In the genomic region with DNA sequence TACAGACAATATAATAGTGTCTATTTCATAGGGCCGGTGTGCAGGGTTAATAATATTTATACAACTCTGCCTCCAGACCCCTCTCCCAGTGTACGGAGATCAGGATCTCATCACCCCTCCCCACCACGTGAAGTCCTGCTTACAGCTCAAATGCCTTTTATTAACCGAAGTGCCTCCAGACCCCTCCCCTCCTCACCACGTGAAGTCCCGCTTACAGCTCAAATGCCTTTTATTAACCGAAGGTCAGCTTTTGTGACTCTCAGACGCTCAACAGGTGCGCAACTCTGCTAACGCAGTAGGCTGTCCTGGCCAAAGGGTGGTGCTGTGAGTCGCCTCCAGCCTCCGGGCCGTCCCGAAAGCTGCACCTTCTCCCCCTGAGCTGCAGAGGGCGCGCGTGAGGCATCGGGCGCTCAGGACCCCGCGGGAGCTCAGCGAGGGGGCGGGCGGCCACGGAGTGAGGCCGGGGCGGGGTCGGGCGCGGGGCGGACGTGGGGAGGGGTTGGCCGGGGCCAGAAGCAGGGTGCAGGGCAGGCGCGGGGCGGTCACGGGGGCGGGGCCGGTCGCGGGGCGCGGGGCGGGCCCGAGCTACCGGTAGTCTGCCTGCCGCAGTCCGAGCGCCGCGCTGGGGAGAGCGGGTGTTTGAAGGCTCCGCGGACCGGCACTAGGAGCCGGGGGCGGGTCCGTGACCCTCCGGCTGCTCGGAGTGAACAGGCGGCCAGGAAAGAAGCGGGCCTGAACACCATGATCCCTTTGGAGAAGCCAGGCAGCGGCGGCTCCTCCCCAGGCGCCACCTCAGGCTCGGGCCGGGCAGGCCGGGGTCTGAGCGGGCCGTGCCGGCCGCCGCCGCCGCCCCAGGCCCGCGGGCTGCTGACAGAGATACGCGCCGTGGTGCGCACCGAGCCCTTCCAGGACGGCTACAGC, we compare ENCODE assay signal across 8 cellular contexts. TPM values are rescaled to one million over a fixed set of nuclear protein-coding genes. Genes with fewer than 3 reads are reported as not detected.
A peak's percentile ranks its signal among the peaks of the same experiment; 100 is the strongest.
DNase-seq lines count a peak whose midpoint lies in the region; ATAC-seq and TF ChIP-seq lines count a peak whose summit lies in the region.

A gene (plus strand): TSS at position 606 of the 921 bp plus-strand sequence. CDS start 136 bp downstream, at position 742.

- H3K27me3 ChIP-seq in GM23338 (ENCODE audit: insufficient read depth) (peaks cover 10% of the 10 kb centered on the region), RWPE2 (ENCODE audit: insufficient read depth, poor library complexity, severe bottlenecking) (no peaks in the 10 kb centered on the region), stomach (peaks cover 0 to 9% (median 0%) of the 10 kb centered on the region in 3 donors)

- peaks cover 7% of the 10 kb centered on the region for H3K9me2 ChIP-seq in GM23338 (ENCODE audit: insufficient read depth)

- 0 out of 2 replicates have a peak within 1 kb of the TSS, but pooled peaks have one; percentile 9 for H2AFZ ChIP-seq in GM23338

- H3F3A ChIP-seq in GM23338 (replicated peaks; ENCODE audit: low read depth): no peaks in the 10 kb centered on the region

- peaks cover 35% of the 10 kb centered on the region for H3K79me2 ChIP-seq in GM23338 (replicated peaks; ENCODE audit: insufficient read depth)

- intact Hi-C loops in stomach (cut with DNase I; ENCODE audit: low total_unique reads): loop anchor here (5.0 to 10.0 kb wide), 2 partner anchors 115 to 252 kb away; no protein-coding TSS in a partner anchor

- ATAC-seq in GM23338: peak; percentile 84
- ATAC-seq in RWPE2 (ENCODE audit: low read depth): peak; percentile 63

- no peak for TF ChIP-seq EP300 in stomach (IDR thresholded peaks at IDR 0.05)

- no peaks in the 10 kb centered on the region for H3K9me3 ChIP-seq in RWPE2 (ENCODE audit: severe bottlenecking)
- H3K9me3 ChIP-seq in stomach: no peaks in the 10 kb centered on the region

- peak within 1 kb of the TSS; percentile 88 for H3K4me2 ChIP-seq in GM23338

- H3K4me1 ChIP-seq in GM23338 (ENCODE audit: insufficient read depth) (peaks cover 10% of the 10 kb centered on the region), RWPE2 (ENCODE audit: insufficient read depth, poor library complexity, severe bottlenecking) (peaks cover 19% of the 10 kb centered on the region), stomach (peaks cover 17 to 41% (median 30%) of the 10 kb centered on the region in 4 donors)

- no peak for TF ChIP-seq POLR2A in stomach (IDR thresholded peaks at IDR 0.05)

- H3K4me1 Mint-ChIP-seq in GM23338 (peaks cover 32% of the 10 kb centered on the region), nephron progenitor cell (peaks cover 18% of the 10 kb centered on the region)

- H3K36me3 ChIP-seq in GM23338 (ENCODE audit: insufficient read depth) (no peaks in the 10 kb centered on the region), RWPE2 (ENCODE audit: low read depth) (peaks cover 31% of the 10 kb centered on the region), stomach (no peaks in the 10 kb centered on the region)

- H3K9me3 Mint-ChIP-seq in GM23338 (0 out of 3 replicates have a peak, but pooled peaks cover 3% of the 10 kb centered on the region), nephron progenitor cell (peaks cover 8% of the 10 kb centered on the region)

- WGBS in stomach, 5 donors: 1 to 2% (median 1%) methylated on average over 18 to 83 of the region's 83 CpGs

- peak within 1 kb of the TSS; percentile 91 for H3K4me3 Mint-ChIP-seq in GM23338
- peak within 1 kb of the TSS; percentile 98 for H3K4me3 Mint-ChIP-seq in nephron progenitor cell

- TF ChIP-seq CTCF in GM23338 (conservative IDR thresholded peaks at IDR 0.05; ENCODE audit: low read depth in 2 of 2) (peak; percentile 81 to 100), RWPE2 (IDR thresholded peaks at IDR 0.05; ENCODE audit: poor library complexity, severe bottlenecking) (peak; percentile 99), nephron progenitor cell (IDR thresholded peaks at IDR 0.05) (peak; percentile 86), stomach (IDR thresholded peaks at IDR 0.05) (peak in 5 of 7 experiments; percentile 99 to 100 (median 100))

- H3K27ac ChIP-seq in GM23338 (ENCODE audit: low read depth) (no peak within 1 kb of the TSS), RWPE2 (ENCODE audit: poor library complexity, severe bottlenecking) (peak within 1 kb of the TSS; percentile 84), stomach (peak within 1 kb of the TSS; percentile 92 to 99 (median 96))

- no peak within 1 kb of the TSS for H3K27ac Mint-ChIP-seq in GM23338
- H3K27ac Mint-ChIP-seq in nephron progenitor cell: peak within 1 kb of the TSS; percentile 91

- H3K27me3 Mint-ChIP-seq in GM23338 (ENCODE audit: insufficient read depth, low read depth, poor library complexity) (peaks cover 13% of the 10 kb centered on the region), nephron progenitor cell (ENCODE audit: low read depth, poor library complexity) (peaks cover 36% of the 10 kb centered on the region)

- H4K20me1 ChIP-seq in GM23338 (replicated peaks; ENCODE audit: insufficient read depth): peaks cover 3% of the 10 kb centered on the region; the same call in 1 of the 2 replicates

- DNase-seq in EL (peak; percentile 90), GM23338 (ENCODE audit: low spot score) (peak; percentile 98), LHCN-M2 (ENCODE audit: low read depth) (peak; percentile 92), RWPE2 (ENCODE audit: low spot score) (peak; percentile 92), fibroblast of the conjunctiva (ENCODE audit: low read depth) (peak; percentile 81), nephron progenitor cell (peak; percentile 92), stomach (peak; percentile 95)
- DNase-seq in activated T-helper 9 cell treated with anti-CD3 and anti-CD28 coated beads, Interleukin-2, amount 50 U/mL, for 16 hours (ENCODE audit: low read depth): peak; percentile 92

- H3K36me3 Mint-ChIP-seq in GM23338 (ENCODE audit: low read depth) (no peaks in the 10 kb centered on the region; the same call in 2 of the 3 replicates), nephron progenitor cell (ENCODE audit: low read depth) (no peaks in the 10 kb centered on the region)

- H3K4me3 ChIP-seq in GM23338 (peak within 1 kb of the TSS; percentile 72), RWPE2 (ENCODE audit: severe bottlenecking) (peak within 1 kb of the TSS; percentile 98), stomach (peak within 1 kb of the TSS; percentile 63 to 98 (median 94))

TF ChIP-seq in GM23338, 12 proteins besides CTCF, POLR2A, EP300 and RAD21:
- TF ChIP-seq POLR2AphosphoS5 (IDR thresholded peaks at IDR 0.05; ENCODE audit: low read depth) (peak; percentile 82), CREB1 (CRISPR knock-in tag; IDR thresholded peaks at IDR 0.05; ENCODE audit: low read depth) (no peak), EZH2phosphoT487 (IDR thresholded peaks at IDR 0.05; ENCODE audit: unreplicated experiment) (no peak)

RNA-seq across cellular contexts. Expression of the gene that starts here (rescaled TPM):
- total RNA-seq in GM23338 (2014; rRNA removed; shearing (Covaris generic)): 21.8 and 28.0 TPM in 2 replicates
- 19.0 and 21.2 TPM in 2 replicates for polyA plus RNA-seq in GM23338 (2016; fragmentation: Nextera tagmentation; extraction: Ambion mirVana)
- 42.1 and 49.6 TPM in 2 replicates for total RNA-seq in LHCN-M2 (2014; rRNA removed)
- polyA plus RNA-seq in LHCN-M2 (2012): 12.9 TPM
- total RNA-seq in stomach: 10 to 100 TPM; 18.5 to 33.0 (median 30.8) TPM
- 10 to 100 TPM in 2 of 3 donors, 1 to 10 TPM in 1; 6.3 to 32.4 (median 19.2) TPM for polyA plus RNA-seq in stomach
